ENCODE assay signal across 8 cellular contexts in the genomic region with DNA sequence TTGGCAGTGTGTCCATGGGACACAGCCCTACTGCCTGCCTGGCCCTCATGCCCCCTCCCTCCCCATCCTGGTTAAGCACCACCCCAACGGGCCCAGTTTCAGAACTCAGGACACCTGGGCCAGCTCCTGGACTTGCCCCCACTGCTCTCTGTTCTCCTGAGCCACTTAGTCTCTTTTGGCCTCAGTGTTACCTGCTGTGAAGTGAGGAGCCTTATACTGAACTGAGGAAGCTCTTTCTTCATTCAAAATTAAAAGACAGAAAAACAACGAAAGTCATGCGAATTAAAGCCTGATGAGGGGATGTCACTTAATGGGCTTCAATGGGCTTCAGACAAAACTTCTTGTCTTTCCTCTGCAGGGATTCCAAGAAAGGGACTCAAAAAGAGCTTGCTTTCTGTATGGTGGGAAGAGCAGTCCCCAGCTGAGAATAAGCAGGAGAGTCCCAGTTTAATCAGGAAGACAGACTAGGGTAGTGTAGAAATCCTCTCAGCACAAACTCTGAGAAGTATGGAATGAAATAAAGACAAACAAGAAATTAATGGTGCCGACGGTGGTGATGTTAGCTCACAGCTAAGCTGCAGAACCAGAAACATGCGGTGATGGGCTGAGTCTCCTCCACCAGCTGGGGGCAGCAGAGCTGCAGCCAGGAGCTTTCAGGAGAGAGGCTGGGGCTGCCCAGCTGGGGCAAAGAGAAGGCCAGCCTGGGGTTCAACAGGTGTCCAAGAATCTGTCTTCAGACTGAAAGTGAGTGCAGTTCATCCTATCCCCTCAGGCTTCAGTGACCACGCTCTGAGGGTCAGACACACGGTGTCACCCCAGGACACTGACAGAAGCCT.
A peak's percentile ranks its signal among the peaks of the same experiment; 100 is the strongest.
DNase-seq lines count a peak whose midpoint lies in the region; ATAC-seq and TF ChIP-seq lines count a peak whose summit lies in the region.

No MANE protein-coding gene starts in this region.

- peaks cover 1% of the 10 kb centered on the region for H3K4me1 Mint-ChIP-seq in activated T-cell treated with anti-CD3 and anti-CD28 coated beads, Interleukin-2, amount 50 U/mL, for 24 hours (ENCODE audit: low read depth)

- DNase-seq in activated gamma-delta T cell treated with Interleukin-2 at 50 U/mL for 16 hours (peak; percentile 57), activated gamma-delta T cell (lab: John Stamatoyannopoulos, UW) (no peak), left ventricle myocardium superior (peak; percentile 46)
- peak; percentile 55 for DNase-seq in activated T-cell treated with anti-CD3 and anti-CD28 coated beads, Interleukin-2, amount 50 U/mL, for 24 hours
- DNase-seq in stimulated activated CD4-positive, alpha-beta T cell treated with anti-CD3 and anti-CD28 coated beads, Interleukin-4, amount 100 ng/mL, for 48 hours (ENCODE audit: low read depth in 2 of 2), result peak; percentile 8 to 24

- no peak overlapping the region for H3K4me3 ChIP-seq in KMS-11 (IDR thresholded peaks at IDR 0.05; ENCODE audit: insufficient read depth, low read depth, low read length)

- H3K4me3 Mint-ChIP-seq in activated T-cell treated with anti-CD3 and anti-CD28 coated beads, Interleukin-2, amount 50 U/mL, for 24 hours, result no peak overlapping the region

- no peak overlapping the region for H3K27ac Mint-ChIP-seq in activated T-cell treated with anti-CD3 and anti-CD28 coated beads, Interleukin-2, amount 50 U/mL, for 24 hours

- H3K4me1 ChIP-seq in KMS-11 (ENCODE audit: low read depth, poor library complexity, severe bottlenecking), result peaks cover 42% of the 10 kb centered on the region

- H4K20me1 ChIP-seq in KMS-11 (ENCODE audit: insufficient read depth), result no peaks in the 10 kb centered on the region

- H3K36me3 ChIP-seq in KMS-11 (ENCODE audit: insufficient read depth), result no peaks in the 10 kb centered on the region

- TF ChIP-seq CTCF in KMS-11 (conservative IDR thresholded peaks at IDR 0.05; ENCODE audit: low read depth, low read length), result peak; percentile 84

- no peak overlapping the region for H3K27ac ChIP-seq in KMS-11

- peak overlapping the region; percentile 27; the same call in 1 of the 2 replicates for H3K4me2 ChIP-seq in KMS-11

- H2AFZ ChIP-seq in KMS-11 (ENCODE audit: low read depth), result peak overlapping the region; percentile 39

- no peak overlapping the region for H3K9ac ChIP-seq in KMS-11

- ATAC-seq in left ventricle myocardium superior (no peak), GM21737 (IDR thresholded peaks at IDR 0.05; ENCODE audit: unreplicated experiment) (no peak), GM19324 (IDR thresholded peaks at IDR 0.05; ENCODE audit: low FRiP score, unreplicated experiment) (no peak)

- H3K9me3 Mint-ChIP-seq in activated T-cell treated with anti-CD3 and anti-CD28 coated beads, Interleukin-2, amount 50 U/mL, for 24 hours, result no peaks in the 10 kb centered on the region

- H3K36me3 Mint-ChIP-seq in activated T-cell treated with anti-CD3 and anti-CD28 coated beads, Interleukin-2, amount 50 U/mL, for 24 hours (ENCODE audit: low read depth), result no peaks in the 10 kb centered on the region

- H3K79me2 ChIP-seq in KMS-11 (ENCODE audit: insufficient read depth, low read depth), result no peaks in the 10 kb centered on the region

- intact Hi-C loops in left ventricle myocardium superior (cut with micrococcal nuclease), result no loop called here

- H3K27me3 Mint-ChIP-seq in activated T-cell treated with anti-CD3 and anti-CD28 coated beads, Interleukin-2, amount 50 U/mL, for 24 hours, result peaks cover 15% of the 10 kb centered on the region

- no peaks in the 10 kb centered on the region for H3K27me3 ChIP-seq in KMS-11 (ENCODE audit: insufficient read depth, low read depth)
